ENCODE assay signal across 12 cellular contexts in the genomic region with DNA sequence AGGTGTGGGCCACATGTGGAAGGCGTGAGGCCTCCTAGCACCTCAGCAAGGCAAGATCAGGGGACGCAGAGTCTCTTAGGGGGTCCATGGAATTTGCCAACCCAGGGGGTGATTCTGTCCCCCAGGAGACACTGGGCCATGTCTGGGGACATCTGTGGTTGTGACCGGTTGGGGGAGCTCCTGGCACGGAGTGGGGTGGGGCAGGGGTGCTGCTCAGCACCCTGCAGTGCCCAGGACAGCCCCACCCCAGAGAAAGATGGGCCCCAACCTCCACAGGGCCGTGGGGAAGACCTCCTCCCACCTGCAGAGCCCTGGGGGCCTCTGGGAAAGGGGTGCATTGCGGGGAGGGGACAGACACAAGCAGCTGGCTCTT. TPM values are rescaled to one million over a fixed set of nuclear protein-coding genes. Genes with fewer than 3 reads are reported as not detected.
DNase-seq lines count a peak whose midpoint lies in the region; ATAC-seq and TF ChIP-seq lines count a peak whose summit lies in the region.
"Had no signal": no experiment of that assay in that cellular context is flagged by ENCODE, and none has a peak within 500 bp of the region (broad histone marks: within the 10 kb centered on the region; RNA-seq: fewer than 3 reads in every experiment).

No MANE protein-coding gene starts in this region.

- H3K27ac ChIP-seq in CD4-positive, alpha-beta memory T cell (ENCODE audit: low read depth, low read length): peak overlapping the region; percentile 89
- H3K27ac ChIP-seq in PC-3 (ENCODE audit: low read length) (0 out of 2 replicates have a peak overlapping the region, but pooled peaks have one; percentile 13), sigmoid colon (peak overlapping the region; percentile 91 to 99 (median 96))

- TF ChIP-seq EP300 in sigmoid colon (IDR thresholded peaks at IDR 0.05): no peak

- no peak overlapping the region for H2AFZ ChIP-seq in PC-3 (ENCODE audit: low read length)

- no peaks in the 10 kb centered on the region for H3K27me3 Mint-ChIP-seq in CD4-positive, alpha-beta memory T cell
- no peaks in the 10 kb centered on the region for H3K27me3 Mint-ChIP-seq in effector memory CD8-positive, alpha-beta T cell
- H3K27me3 Mint-ChIP-seq: stimulated activated naive CD8-positive, alpha-beta T cell treated with anti-CD3 and anti-CD28 coated beads, Interleukin-15, amount 100 ng/mL, for 72 hours had no signal

- H3K27ac Mint-ChIP-seq in CD4-positive, alpha-beta memory T cell: peak overlapping the region; percentile 36 to 86 (median 72)
- peak overlapping the region; percentile 81 to 96 for H3K27ac Mint-ChIP-seq in effector memory CD8-positive, alpha-beta T cell

- CTCF ChIA-PET in CD4-positive, alpha-beta memory T cell (lab: Charles Lee; ENCODE audit: partially characterized antibody): interaction anchor here (0.6 kb wide), 1 partner anchor 37 kb away, joined by 3 read pairs; no protein-coding TSS in a partner anchor
- CTCF ChIA-PET in PC-3 (lab: Charles Lee): no interaction called here

- BruUV-seq in PC-3 (replicated peaks; lab: Mats Ljungman, UMichigan): no TSS peak

- H3K27me3 ChIP-seq in CD4-positive, alpha-beta memory T cell (ENCODE audit: insufficient read depth, low read length): no peaks in the 10 kb centered on the region
- no peaks in the 10 kb centered on the region for H3K27me3 ChIP-seq in PC-3 (ENCODE audit: low read length)
- H3K27me3 ChIP-seq in sigmoid colon: no peaks in the 10 kb centered on the region

- H3K4me3 Mint-ChIP-seq in CD4-positive, alpha-beta memory T cell: peak overlapping the region in 2 of 8 donors; percentile 35 to 40
- H3K4me3 Mint-ChIP-seq in effector memory CD8-positive, alpha-beta T cell: peak overlapping the region; percentile 68 to 83

- ATAC-seq in PC-3: no peak
- ATAC-seq in effector memory CD8-positive, alpha-beta T cell (replicated peaks): no peak
- no peak for ATAC-seq in HG03108 (IDR thresholded peaks at IDR 0.05; ENCODE audit: unreplicated experiment)
- no peak for ATAC-seq in GM21447 (IDR thresholded peaks at IDR 0.05; ENCODE audit: unreplicated experiment)
- ATAC-seq in HG02798 (IDR thresholded peaks at IDR 0.05; ENCODE audit: poor library complexity, unreplicated experiment): no peak
- ATAC-seq: stimulated activated naive CD8-positive, alpha-beta T cell treated with anti-CD3 and anti-CD28 coated beads, Interleukin-15, amount 100 ng/mL, for 72 hours had no signal

- peaks cover 37% of the 10 kb centered on the region for H4K20me1 ChIP-seq in PC-3 (ENCODE audit: low read length)

- peaks cover 0 to 9% (median 0%) of the 10 kb centered on the region in 8 donors for H3K9me3 Mint-ChIP-seq in CD4-positive, alpha-beta memory T cell
- no peaks in the 10 kb centered on the region for H3K9me3 Mint-ChIP-seq in effector memory CD8-positive, alpha-beta T cell
- H3K9me3 Mint-ChIP-seq: stimulated activated naive CD8-positive, alpha-beta T cell treated with anti-CD3 and anti-CD28 coated beads, Interleukin-15, amount 100 ng/mL, for 72 hours had no signal

- TF ChIP-seq CTCF in PC-3 (conservative IDR thresholded peaks at IDR 0.05; ENCODE audit: low read depth, low read length): no peak
- no peak for TF ChIP-seq CTCF in sigmoid colon (IDR thresholded peaks at IDR 0.05)

- no peak for TF ChIP-seq POLR2A in sigmoid colon (IDR thresholded peaks at IDR 0.05)

- 53 to 77% methylated on average over 6 of the region's 6 CpGs for WGBS in sigmoid colon, 2 donors

- no peaks in the 10 kb centered on the region for H3K9me2 ChIP-seq in PC-3 (replicated peaks; ENCODE audit: low read length)

- no peaks in the 10 kb centered on the region for H3F3A ChIP-seq in PC-3 (ENCODE audit: low read length, unreplicated experiment)

- no peaks in the 10 kb centered on the region for H3K9me3 ChIP-seq in CD4-positive, alpha-beta memory T cell (ENCODE audit: control insufficient read depth in 1 of 2, low read length in 2 of 2)
- H3K9me3 ChIP-seq in PC-3 (ENCODE audit: low read length): no peaks in the 10 kb centered on the region
- H3K9me3 ChIP-seq in sigmoid colon: no peaks in the 10 kb centered on the region

- no peak overlapping the region for H3K9ac ChIP-seq in PC-3 (ENCODE audit: low read length)

- peak in 1 of 5 donors; percentile 36 for DNase-seq in CD4-positive, alpha-beta memory T cell
- DNase-seq in PC-3 (no peak), sigmoid colon (no peak), T1000 (lab: John Stamatoyannopoulos, UW) (no peak)
- no peak for DNase-seq in effector memory CD8-positive, alpha-beta T cell
- DNase-seq: amniotic stem cell; COR-L47; NCI-H1417 treated with DMSO at 0.1 percent for 48 hours; stimulated activated naive CD8-positive, alpha-beta T cell treated with anti-CD3 and anti-CD28 coated beads, Interleukin-15, amount 100 ng/mL, for 72 hours had no signal

- peaks cover 53% of the 10 kb centered on the region for H3K79me2 ChIP-seq in PC-3 (ENCODE audit: low read length)

- peaks cover 37% of the 10 kb centered on the region for H3K36me3 ChIP-seq in CD4-positive, alpha-beta memory T cell (ENCODE audit: insufficient read depth, low read length)
- H3K36me3 ChIP-seq in PC-3 (ENCODE audit: low read depth, low read length) (no peaks in the 10 kb centered on the region; the same call in 1 of the 2 replicates), sigmoid colon (peaks cover 20 to 36% (median 26%) of the 10 kb centered on the region in 4 donors)

- intact Hi-C loops in CD4-positive, alpha-beta memory T cell (cut with micrococcal nuclease): no loop called here
- intact Hi-C loops in PC-3 (cut with micrococcal nuclease): no loop called here
- intact Hi-C loops in sigmoid colon (cut with DNase I): no loop called here

- peaks cover 0 to 34% of the 10 kb centered on the region in 2 donors for H3K36me3 Mint-ChIP-seq in CD4-positive, alpha-beta memory T cell
- peaks cover 95% of the 10 kb centered on the region for H3K36me3 Mint-ChIP-seq in effector memory CD8-positive, alpha-beta T cell (ENCODE audit: insufficient read depth)

- H3K4me1 ChIP-seq in CD4-positive, alpha-beta memory T cell (ENCODE audit: insufficient read depth, low read length): peaks cover 81% of the 10 kb centered on the region
- H3K4me1 ChIP-seq in PC-3 (ENCODE audit: insufficient read depth, low read length) (peaks cover 31% of the 10 kb centered on the region), sigmoid colon (peaks cover 0 to 83% (median 81%) of the 10 kb centered on the region in 4 donors)

- no peak overlapping the region for H3K4me3 ChIP-seq in CD4-positive, alpha-beta memory T cell (ENCODE audit: low read length in 2 of 2)
- H3K4me3 ChIP-seq in PC-3 (ENCODE audit: low read length) (no peak overlapping the region), sigmoid colon (no peak overlapping the region)

- POLR2A ChIA-PET in CD4-positive, alpha-beta memory T cell (lab: Charles Lee; ENCODE audit: partially characterized antibody): interaction anchor here (0.5 to 6.5 kb wide), 11 partner anchors 7 to 176 kb away, joined by 3 to 124 read pairs (median 11); a partner anchor contains a TSS
- POLR2A ChIA-PET in PC-3 (lab: Charles Lee; ENCODE audit: unreplicated experiment): no interaction called here

- H3K4me1 Mint-ChIP-seq in CD4-positive, alpha-beta memory T cell: peaks cover 15 to 74% (median 41%) of the 10 kb centered on the region in 4 donors
- peaks cover 33 to 49% of the 10 kb centered on the region in 2 donors for H3K4me1 Mint-ChIP-seq in effector memory CD8-positive, alpha-beta T cell (ENCODE audit: low read depth in 2 of 2)

- H3K4me2 ChIP-seq in PC-3 (ENCODE audit: low read length): no peak overlapping the region

RNA-seq across cellular contexts. Expression of a gene that starts 4.0 kb away (rescaled TPM):
- 100 to 1,000 TPM; 194 to 195 TPM for total RNA-seq in CD4-positive, alpha-beta memory T cell
- polyA plus RNA-seq in CD4-positive, alpha-beta memory T cell: 10 to 100 TPM; 24.1 to 63.9 TPM
- total RNA-seq in PC-3 (2014; rRNA removed) (95.4 and 96.8 TPM in 2 replicates), sigmoid colon (100 to 1,000 TPM in 3 of 4 donors, 10 to 100 TPM in 1; 83.1 to 124 (median 107) TPM)
- 100 to 1,000 TPM; 121 to 157 (median 129) TPM for polyA plus RNA-seq in sigmoid colon

RNA-seq across cellular contexts. Expression of a gene that starts 31.5 kb away (rescaled TPM):
- total RNA-seq in CD4-positive, alpha-beta memory T cell: 10 to 100 TPM; 52.2 to 59.4 TPM
- 1 to 10 TPM; 2.8 to 6.6 TPM for polyA plus RNA-seq in CD4-positive, alpha-beta memory T cell
- total RNA-seq in PC-3 (2014; rRNA removed) (72.0 and 94.0 TPM in 2 replicates), sigmoid colon (10 to 100 TPM; 43.8 to 82.8 (median 50.3) TPM)
- 10 to 100 TPM; 31.9 to 58.7 (median 46.2) TPM for polyA plus RNA-seq in sigmoid colon

RNA-seq across cellular contexts. Expression of a gene that starts 49.1 kb away (rescaled TPM):
- total RNA-seq in CD4-positive, alpha-beta memory T cell: 100 to 1,000 TPM; 130 to 135 TPM
- 100 to 1,000 TPM in 1 of 2 donors, 10 to 100 TPM in 1; 29.6 to 114 TPM for polyA plus RNA-seq in CD4-positive, alpha-beta memory T cell
- total RNA-seq in PC-3 (2014; rRNA removed) (15.1 and 24.8 TPM in 2 replicates), sigmoid colon (10 to 100 TPM; 25.7 to 65.4 (median 32.0) TPM)
- polyA plus RNA-seq in sigmoid colon: 10 to 100 TPM; 14.4 to 36.1 (median 14.6) TPM

RNA-seq across cellular contexts. Expression of a gene that starts 49.7 kb away (rescaled TPM):
- total RNA-seq in CD4-positive, alpha-beta memory T cell: 10 to 100 TPM; 18.6 to 22.1 TPM
- polyA plus RNA-seq in CD4-positive, alpha-beta memory T cell: 1 to 10 TPM in 1 of 2 donors, under 1 TPM in 1; 0.84 to 1.2 TPM
- total RNA-seq in PC-3 (2014; rRNA removed) (1.0 and 3.6 TPM in 2 replicates), sigmoid colon (1 to 10 TPM; 2.3 to 6.0 (median 4.6) TPM)
- 1 to 10 TPM; 2.4 to 8.5 (median 3.5) TPM for polyA plus RNA-seq in sigmoid colon

Comparison
In these comparisons a context has a peak if more than half of its experiments do, and no peak if none do; other contexts are left out.
1. H3K27ac ChIP-seq: peak in every context shown above with its lines; median percentile 96 in sigmoid colon; 89 in CD4-positive, alpha-beta memory T cell; 13 in PC-3.